16 cellular contexts compared by ENCODE assay signal in the genomic region with DNA sequence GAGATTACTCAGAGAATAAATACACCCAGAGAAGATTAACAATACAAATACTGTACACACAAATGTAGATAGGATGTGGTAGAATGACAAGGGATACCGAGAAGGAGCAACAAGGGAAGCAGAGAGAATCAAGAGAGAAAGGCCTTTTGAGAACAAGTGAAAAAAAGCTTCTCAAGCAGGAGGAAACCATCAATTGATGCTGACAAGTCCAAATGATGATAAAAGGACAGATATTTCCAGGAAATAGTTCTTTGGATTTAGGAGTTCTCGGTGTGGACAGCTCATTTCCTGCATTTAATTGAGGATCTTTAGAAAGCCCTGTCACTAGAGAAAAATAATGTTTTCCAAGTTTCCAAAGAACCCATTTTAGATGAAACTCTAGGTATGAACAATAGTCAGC. TPM values are rescaled to one million over a fixed set of nuclear protein-coding genes. Genes with fewer than 3 reads are reported as not detected.
DNase-seq lines count a peak whose midpoint lies in the region; ATAC-seq and TF ChIP-seq lines count a peak whose summit lies in the region.
"Had no signal": no experiment of that assay in that cellular context is flagged by ENCODE, and none has a peak within 500 bp of the region (broad histone marks: within the 10 kb centered on the region; RNA-seq: fewer than 3 reads in every experiment).

No MANE protein-coding gene starts in this region.

- H3K27ac Mint-ChIP-seq in activated naive CD4-positive, alpha-beta T cell treated with anti-CD3 and anti-CD28 coated beads, Interleukin-2, amount 10 ng/mL, durations not matched to agents 7 days and 5 days = no peak overlapping the region
- H3K27ac Mint-ChIP-seq in mesothelial cell of epicardium = no peak overlapping the region
- H3K27ac Mint-ChIP-seq: CD14-positive monocyte; CD8-positive, alpha-beta T cell had no signal

- H3K27me3 ChIP-seq in A673 (replicated peaks; ENCODE audit: insufficient read depth, low read depth, low read length, poor library complexity) (no peaks in the 10 kb centered on the region), PC-3 (ENCODE audit: low read length) (no peaks in the 10 kb centered on the region), smooth muscle cell (ENCODE audit: low read depth) (no peaks in the 10 kb centered on the region)

- peak; percentile 73 for DNase-seq in A673 (ENCODE audit: low spot score)
- no peak for DNase-seq in PC-3
- peak; percentile 5 for DNase-seq in left kidney (ENCODE audit: low read depth, low spot score)
- no peak for DNase-seq in smooth muscle cell (lab: John Stamatoyannopoulos, UW; ENCODE audit: unreplicated experiment)
- DNase-seq in MV-4-11 (lab: John Stamatoyannopoulos, UW) = no peak
- DNase-seq in activated naive CD4-positive, alpha-beta T cell treated with anti-CD3 and anti-CD28 coated beads, Interleukin-2, amount 10 ng/mL, durations not matched to agents 7 days and 5 days = no peak
- no peak for DNase-seq in mesothelial cell of epicardium (ENCODE audit: low spot score in 2 of 2, unreplicated experiment in 2 of 2)
- DNase-seq: CD8-positive, alpha-beta T cell; DMS53; GM23248 had no signal

- H3K36me3 Mint-ChIP-seq in activated naive CD4-positive, alpha-beta T cell treated with anti-CD3 and anti-CD28 coated beads, Interleukin-2, amount 10 ng/mL, durations not matched to agents 7 days and 5 days = no peaks in the 10 kb centered on the region
- H3K36me3 Mint-ChIP-seq in mesothelial cell of epicardium = no peaks in the 10 kb centered on the region
- H3K36me3 Mint-ChIP-seq: CD14-positive monocyte; CD8-positive, alpha-beta T cell had no signal

- BruUV-seq in A673 (replicated peaks; lab: Mats Ljungman, UMichigan) = no TSS peak
- no TSS peak for BruUV-seq in PC-3 (replicated peaks; lab: Mats Ljungman, UMichigan)

- H3K4me2 ChIP-seq in PC-3 (ENCODE audit: low read length) = no peak overlapping the region
- H3K4me2 ChIP-seq in smooth muscle cell = peak overlapping the region; percentile 42
- H3K4me2 ChIP-seq: A549 had no signal

- H3K4me3 ChIP-seq in A673 (ENCODE audit: low read depth, low read length, poor library complexity, severe bottlenecking) (no peak overlapping the region), PC-3 (ENCODE audit: low read length) (no peak overlapping the region), smooth muscle cell (no peak overlapping the region)
- H3K4me3 ChIP-seq: A549, GM23248 had no signal

- H3F3A ChIP-seq in PC-3 (ENCODE audit: low read length, unreplicated experiment) (no peaks in the 10 kb centered on the region), smooth muscle cell (ENCODE audit: low read depth) (peaks cover 3% of the 10 kb centered on the region)

- WGBS in smooth muscle cell (ENCODE audit: low lambda C conversion rate) = 24% methylated on average over 2 of the region's 2 CpGs

- H3K36me3 ChIP-seq in A673 (ENCODE audit: insufficient read depth, low read length, poor library complexity, severe bottlenecking) = no peaks in the 10 kb centered on the region
- H3K36me3 ChIP-seq in PC-3 (ENCODE audit: low read depth, low read length) = no peaks in the 10 kb centered on the region
- H3K36me3 ChIP-seq in smooth muscle cell (ENCODE audit: low read depth) = no peaks in the 10 kb centered on the region

- H3K27ac ChIP-seq in A673 (ENCODE audit: low read depth, low read length, poor library complexity, severe bottlenecking) (peak overlapping the region; percentile 65), PC-3 (ENCODE audit: low read length) (no peak overlapping the region), smooth muscle cell (ENCODE audit: low read depth) (peak overlapping the region; percentile 21)
- H3K27ac ChIP-seq: A549, GM23248, HL-60 had no signal

- ATAC-seq in PC-3 = peak; percentile 54
- ATAC-seq: A549; CD8-positive, alpha-beta T cell; HCT116 had no signal

- no peaks in the 10 kb centered on the region for H3K9me3 Mint-ChIP-seq in activated naive CD4-positive, alpha-beta T cell treated with anti-CD3 and anti-CD28 coated beads, Interleukin-2, amount 10 ng/mL, durations not matched to agents 7 days and 5 days
- no peaks in the 10 kb centered on the region for H3K9me3 Mint-ChIP-seq in mesothelial cell of epicardium
- H3K9me3 Mint-ChIP-seq: CD14-positive monocyte; CD8-positive, alpha-beta T cell had no signal

- CTCF ChIA-PET in A673 (lab: Charles Lee) = no interaction called here
- CTCF ChIA-PET in PC-3 (lab: Charles Lee) = no interaction called here
- CTCF ChIA-PET in activated naive CD4-positive, alpha-beta T cell treated with anti-CD3 and anti-CD28 coated beads, Interleukin-2, amount 10 ng/mL, durations not matched to agents 7 days and 5 days (lab: Charles Lee) = interaction anchor here (0.6 to 0.7 kb wide), 2 partner anchors 18 to 32 kb away, joined by 3 read pairs; no protein-coding TSS in a partner anchor

- H3K9me2 ChIP-seq in PC-3 (replicated peaks; ENCODE audit: low read length) = no peaks in the 10 kb centered on the region

- H2AFZ ChIP-seq in PC-3 (ENCODE audit: low read length) (no peak overlapping the region), smooth muscle cell (ENCODE audit: low read depth) (peak overlapping the region; percentile 22)
- H2AFZ ChIP-seq: GM23248 had no signal

- H3K9ac ChIP-seq in PC-3 (ENCODE audit: low read length) (no peak overlapping the region), smooth muscle cell (ENCODE audit: low read depth) (no peak overlapping the region)
- H3K9ac ChIP-seq: GM23248 had no signal

- no peak overlapping the region for H3K4me3 Mint-ChIP-seq in activated naive CD4-positive, alpha-beta T cell treated with anti-CD3 and anti-CD28 coated beads, Interleukin-2, amount 10 ng/mL, durations not matched to agents 7 days and 5 days
- H3K4me3 Mint-ChIP-seq in mesothelial cell of epicardium = no peak overlapping the region
- H3K4me3 Mint-ChIP-seq: CD14-positive monocyte; CD8-positive, alpha-beta T cell had no signal

- H3K79me2 ChIP-seq in PC-3 (ENCODE audit: low read length) (no peaks in the 10 kb centered on the region), smooth muscle cell (ENCODE audit: low read depth) (no peaks in the 10 kb centered on the region)

- no peaks in the 10 kb centered on the region for H3K27me3 Mint-ChIP-seq in activated naive CD4-positive, alpha-beta T cell treated with anti-CD3 and anti-CD28 coated beads, Interleukin-2, amount 10 ng/mL, durations not matched to agents 7 days and 5 days
- H3K27me3 Mint-ChIP-seq in mesothelial cell of epicardium (ENCODE audit: low read depth) = no peaks in the 10 kb centered on the region

- no peaks in the 10 kb centered on the region for H3K4me1 Mint-ChIP-seq in activated naive CD4-positive, alpha-beta T cell treated with anti-CD3 and anti-CD28 coated beads, Interleukin-2, amount 10 ng/mL, durations not matched to agents 7 days and 5 days
- no peaks in the 10 kb centered on the region for H3K4me1 Mint-ChIP-seq in mesothelial cell of epicardium
- H3K4me1 Mint-ChIP-seq: CD14-positive monocyte had no signal

- intact Hi-C loops in A673 (cut with micrococcal nuclease; ENCODE audit: unreplicated experiment) = loop anchor here (2.0 kb wide), 1 partner anchor 103 kb away; a partner anchor contains a TSS
- intact Hi-C loops in PC-3 (cut with micrococcal nuclease) = no loop called here

- H3K4me1 ChIP-seq in A673 (ENCODE audit: insufficient read depth, low read length, poor library complexity, severe bottlenecking) (peaks cover 32% of the 10 kb centered on the region), PC-3 (ENCODE audit: insufficient read depth, low read length) (no peaks in the 10 kb centered on the region), smooth muscle cell (ENCODE audit: low read depth) (no peaks in the 10 kb centered on the region)
- H3K4me1 ChIP-seq: A549 had no signal

- TF ChIP-seq CTCF in A673 (conservative IDR thresholded peaks at IDR 0.05; ENCODE audit: low read depth, low read length) = no peak
- no peak for TF ChIP-seq CTCF in PC-3 (conservative IDR thresholded peaks at IDR 0.05; ENCODE audit: low read depth, low read length)
- TF ChIP-seq CTCF in smooth muscle cell (IDR thresholded peaks at IDR 0.05; ENCODE audit: borderline replicate concordance, insufficient read depth, poor library complexity, severe bottlenecking) = no peak
- TF ChIP-seq CTCF in mesothelial cell of epicardium (IDR thresholded peaks at IDR 0.05; ENCODE audit: unreplicated experiment) = no peak

- H4K20me1 ChIP-seq in PC-3 (ENCODE audit: low read length) = no peaks in the 10 kb centered on the region
- H4K20me1 ChIP-seq in smooth muscle cell (ENCODE audit: low read depth) = no peaks in the 10 kb centered on the region

- H3K9me3 ChIP-seq in A673 (ENCODE audit: low read depth, low read length, poor library complexity, severe bottlenecking) (no peaks in the 10 kb centered on the region), PC-3 (ENCODE audit: low read length) (no peaks in the 10 kb centered on the region), smooth muscle cell (replicated peaks; ENCODE audit: low read depth) (no peaks in the 10 kb centered on the region)
- H3K9me3 ChIP-seq: A549 had no signal

- POLR2A ChIA-PET in A673 (lab: Charles Lee; ENCODE audit: low non-redundant PET) (no interaction called here), PC-3 (lab: Charles Lee; ENCODE audit: unreplicated experiment) (interaction anchor here (0.6 kb wide), 1 partner anchor 10 kb away, joined by 5 read pairs; no protein-coding TSS in a partner anchor)

RNA-seq across cellular contexts. Expression of a gene that starts 48.1 kb away (rescaled TPM):
- total RNA-seq in A673 (2021) (7.1 and 8.2 TPM in 2 replicates), PC-3 (2014; rRNA removed) (not detected in 2 replicates), smooth muscle cell (1.7 and 5.5 TPM in 2 replicates), mesothelial cell of epicardium (not detected in 3 replicates)
- polyA plus RNA-seq in smooth muscle cell = 1.1 and 1.4 TPM in 2 replicates
- total RNA-seq: CD8-positive, alpha-beta T cell; Daoy; GM23248 had no signal
- polyA plus RNA-seq: BJ, CD14-positive monocyte, GM23248 had no signal

RNA-seq across cellular contexts. Expression of a gene that starts 59.4 kb away (rescaled TPM):
- total RNA-seq in A673 (2021) (59.8 and 64.4 TPM in 2 replicates), PC-3 (2014; rRNA removed) (1.3 and 1.7 TPM in 2 replicates), smooth muscle cell (44.9 and 46.0 TPM in 2 replicates), mesothelial cell of epicardium (0.45 to 0.62 TPM (median 0.56 TPM) in 3 replicates)
- 18.3 and 25.2 TPM in 2 replicates for polyA plus RNA-seq in smooth muscle cell
- total RNA-seq: CD8-positive, alpha-beta T cell; GM23248 had no signal
- polyA plus RNA-seq: BJ, CD14-positive monocyte, GM23248 had no signal

Comparison
In these comparisons a context has a peak if more than half of its experiments do, and no peak if none do; other contexts are left out.
1. DNase-seq: peak in A673 (single experiment) and left kidney (single experiment); none in PC-3 (single experiment), smooth muscle cell (single experiment), MV-4-11 (single experiment), activated naive CD4-positive, alpha-beta T cell treated with anti-CD3 and anti-CD28 coated beads, Interleukin-2, amount 10 ng/mL, durations not matched to agents 7 days and 5 days (single experiment) and mesothelial cell of epicardium (0 of 2).
2. RNA of a gene that starts 59.4 kb away (total RNA-seq): 59.8 to 64.4 TPM in A673 and 44.9 to 46.0 TPM in smooth muscle cell; 1.3 to 1.7 TPM in PC-3 and 0.45 to 0.62 TPM in mesothelial cell of epicardium; every median in the first group is over 10 times any median in the second.